ENCODE assay signal across 1 cellular context in genomic region chr13:23963947-23964346, GRCh38.
TF ChIP-seq lines count a peak whose summit lies in the region.

No MANE protein-coding gene starts in this region.

TF ChIP-seq in GM12878, 131 proteins besides CTCF, POLR2A, EP300 and RAD21 (continued from another document):
- TF ChIP-seq ZNF24 (IDR thresholded peaks at IDR 0.05) (no peak), ZNF384 (IDR thresholded peaks at IDR 0.05; ENCODE audit: borderline replicate concordance, low read depth, low read length) (peak; percentile 82; the same call in 1 of the 2 replicates), ZBTB4 (CRISPR knock-in tag; IDR thresholded peaks at IDR 0.05) (no peak), BMI1 (IDR thresholded peaks at IDR 0.05; ENCODE audit: borderline replicate concordance) (no peak), JUNB (IDR thresholded peaks at IDR 0.05) (peak; percentile 80), ZNF622 (IDR thresholded peaks at IDR 0.05) (no peak), ZBTB40 (IDR thresholded peaks at IDR 0.05; ENCODE audit: borderline replicate concordance) (peak; percentile 85), SMC3 (IDR thresholded peaks at IDR 0.05; ENCODE audit: borderline replicate concordance, low read length) (no peak), ZZZ3 (IDR thresholded peaks at IDR 0.05; ENCODE audit: control insufficient read depth, insufficient read length, low read depth) (no peak), JUND (IDR thresholded peaks at IDR 0.05; ENCODE audit: low read depth, low read length) (0 out of 2 replicates have a peak, but pooled peaks have one; percentile 52), SMARCA5 (IDR thresholded peaks at IDR 0.05) (no peak), MEF2A (IDR thresholded peaks at IDR 0.05; ENCODE audit: insufficient read depth, low read depth, low read length) (no peak), RUNX3 (IDR thresholded peaks at IDR 0.05; ENCODE audit: low read length) (peak; percentile 67), IKZF2 (IDR thresholded peaks at IDR 0.05) (peak; percentile 33; a peak in 1 of 4 replicates), NFIC (IDR thresholded peaks at IDR 0.05; ENCODE audit: low read depth, low read length) (0 out of 2 replicates have a peak, but pooled peaks have one; percentile 29), GABPA (IDR thresholded peaks at IDR 0.05; ENCODE audit: low read depth) (0 out of 2 replicates have a peak, but pooled peaks have one; percentile 34), MTA3 (IDR thresholded peaks at IDR 0.05; ENCODE audit: borderline replicate concordance, low read length) (no peak), TCF3 (IDR thresholded peaks at IDR 0.05; ENCODE audit: borderline replicate concordance, insufficient read depth, low read depth, low read length) (no peak), IRF5 (IDR thresholded peaks at IDR 0.05; ENCODE audit: borderline replicate concordance) (no peak), CBX5 (IDR thresholded peaks at IDR 0.05; ENCODE audit: low read depth) (no peak), ETV6 (conservative IDR thresholded peaks at IDR 0.05 in 1 of 2, IDR thresholded peaks at IDR 0.05 in 1 of 2; ENCODE audit: borderline replicate concordance in 1 of 2, low read depth in 1 of 2) (no peak), PKNOX1 (IDR thresholded peaks at IDR 0.05) (no peak), BRCA1 (IDR thresholded peaks at IDR 0.05; ENCODE audit: low read depth, low read length) (no peak), NFYA (IDR thresholded peaks at IDR 0.05; ENCODE audit: borderline replicate concordance, low read depth, low read length) (no peak), SP1 (IDR thresholded peaks at IDR 0.05; ENCODE audit: low read depth, low read length) (no peak), MEF2B (IDR thresholded peaks at IDR 0.05; ENCODE audit: partially characterized antibody, poor library complexity, severe bottlenecking) (no peak), ZNF274 (IDR thresholded peaks at IDR 0.05; ENCODE audit: insufficient read depth, insufficient read length) (no peak)
TF ChIP-seq in GM12878: peak in this region for 8.
